8 cellular contexts compared by ENCODE assay signal in genomic region chr16:85986931-85987749, GRCh38.
DNase-seq lines count a peak whose midpoint lies in the region; ATAC-seq and TF ChIP-seq lines count a peak whose summit lies in the region.

No MANE protein-coding gene starts in this region.

- no peaks in the 10 kb centered on the region for H3K27me3 ChIP-seq in Caco-2 (replicated peaks; ENCODE audit: control insufficient read depth, insufficient read depth, low read length)

- H3K4me1 ChIP-seq in Caco-2 = peaks cover 29% of the 10 kb centered on the region

- no peak overlapping the region for H3K27ac Mint-ChIP-seq in Caco-2 (ENCODE audit: unreplicated experiment)
- H3K27ac Mint-ChIP-seq in stimulated activated effector memory CD8-positive, alpha-beta T cell treated with anti-CD3 and anti-CD28 coated beads, Interleukin-12 subunit alpha, Interleukin-12 subunit beta, amount 100 ng/mL, for 72 hours = no peak overlapping the region

- no peaks in the 10 kb centered on the region for H3K9me3 Mint-ChIP-seq in Caco-2 (ENCODE audit: unreplicated experiment)
- no peaks in the 10 kb centered on the region for H3K9me3 Mint-ChIP-seq in stimulated activated effector memory CD8-positive, alpha-beta T cell treated with anti-CD3 and anti-CD28 coated beads, Interleukin-12 subunit alpha, Interleukin-12 subunit beta, amount 100 ng/mL, for 72 hours

- H3K9me3 ChIP-seq in Caco-2 = no peaks in the 10 kb centered on the region

- TF ChIP-seq CTCF in Caco-2 (IDR thresholded peaks at IDR 0.05; ENCODE audit: insufficient read depth in 1 of 2, low read depth in 1 of 2, low read length in 1 of 2, severe bottlenecking in 1 of 2, unreplicated experiment in 1 of 2) = peak; percentile 47 to 87

- H3K4me1 Mint-ChIP-seq in Caco-2 (ENCODE audit: low read depth, unreplicated experiment) = peaks cover 24% of the 10 kb centered on the region
- H3K4me1 Mint-ChIP-seq in stimulated activated effector memory CD8-positive, alpha-beta T cell treated with anti-CD3 and anti-CD28 coated beads, Interleukin-12 subunit alpha, Interleukin-12 subunit beta, amount 100 ng/mL, for 72 hours = peaks cover 59% of the 10 kb centered on the region

- H3K4me3 Mint-ChIP-seq in Caco-2 (ENCODE audit: unreplicated experiment) = no peak overlapping the region
- H3K4me3 Mint-ChIP-seq in stimulated activated effector memory CD8-positive, alpha-beta T cell treated with anti-CD3 and anti-CD28 coated beads, Interleukin-12 subunit alpha, Interleukin-12 subunit beta, amount 100 ng/mL, for 72 hours = peak overlapping the region; percentile 13

- DNase-seq in Caco-2 (peak; percentile 52 to 56), M059J (ENCODE audit: low read depth) (peak; percentile 43), iPS-NIHi7 (ENCODE audit: extremely low spot score) (peak; percentile 97), H4 (ENCODE audit: low spot score) (no peak)
- DNase-seq in activated T-cell treated with anti-CD3 and anti-CD28 coated beads, Interleukin-2, amount 50 U/mL, for 48 hours = peak; percentile 65
- DNase-seq in stimulated activated effector memory CD8-positive, alpha-beta T cell treated with anti-CD3 and anti-CD28 coated beads, Interleukin-12 subunit alpha, Interleukin-12 subunit beta, amount 100 ng/mL, for 72 hours (ENCODE audit: low spot score in 2 of 2) = peak in 1 of 2 donors; percentile 68

- intact Hi-C loops in Caco-2 (cut with micrococcal nuclease; ENCODE audit: unreplicated experiment) = loop anchor here (1.0 to 2.0 kb wide), 3 partner anchors 88 to 166 kb away; partner anchors contain the start of gene IRF8

- no peaks in the 10 kb centered on the region for H3K36me3 ChIP-seq in Caco-2 (ENCODE audit: control insufficient read depth, insufficient read depth, low read length)

- CTCF ChIA-PET in Caco-2 (lab: Charles Lee) = interaction anchor here (0.6 to 13.4 kb wide), 15 partner anchors 12 to 472 kb away, joined by 3 to 147 read pairs (median 3); partner anchors contain the start of gene IRF8

- POLR2A ChIA-PET in Caco-2 (lab: Charles Lee) = interaction anchor here (1.0 kb wide), 1 partner anchor 13 kb away, joined by 3 read pairs; no protein-coding TSS in a partner anchor

- no peak overlapping the region for H3K4me3 ChIP-seq in Caco-2 (ENCODE audit: low read depth, low read length)

- no peak for ATAC-seq in stimulated activated effector memory CD8-positive, alpha-beta T cell treated with anti-CD3 and anti-CD28 coated beads, Interleukin-12 subunit alpha, Interleukin-12 subunit beta, amount 100 ng/mL, for 72 hours
- ATAC-seq in HG03175 (IDR thresholded peaks at IDR 0.05; ENCODE audit: unreplicated experiment) (no peak), GM19455 (IDR thresholded peaks at IDR 0.05; ENCODE audit: unreplicated experiment) (no peak)

- H3K36me3 Mint-ChIP-seq in Caco-2 (ENCODE audit: insufficient read depth, unreplicated experiment) = no peaks in the 10 kb centered on the region
- H3K36me3 Mint-ChIP-seq in stimulated activated effector memory CD8-positive, alpha-beta T cell treated with anti-CD3 and anti-CD28 coated beads, Interleukin-12 subunit alpha, Interleukin-12 subunit beta, amount 100 ng/mL, for 72 hours = no peaks in the 10 kb centered on the region

- H3K27me3 Mint-ChIP-seq in Caco-2 (ENCODE audit: insufficient read depth, unreplicated experiment) = no peaks in the 10 kb centered on the region

- no TSS peak for BruUV-seq in Caco-2 (replicated peaks; lab: Mats Ljungman, UMichigan)
